Comparison of ENCODE assay signal across 10 cellular contexts in the genomic region with DNA sequence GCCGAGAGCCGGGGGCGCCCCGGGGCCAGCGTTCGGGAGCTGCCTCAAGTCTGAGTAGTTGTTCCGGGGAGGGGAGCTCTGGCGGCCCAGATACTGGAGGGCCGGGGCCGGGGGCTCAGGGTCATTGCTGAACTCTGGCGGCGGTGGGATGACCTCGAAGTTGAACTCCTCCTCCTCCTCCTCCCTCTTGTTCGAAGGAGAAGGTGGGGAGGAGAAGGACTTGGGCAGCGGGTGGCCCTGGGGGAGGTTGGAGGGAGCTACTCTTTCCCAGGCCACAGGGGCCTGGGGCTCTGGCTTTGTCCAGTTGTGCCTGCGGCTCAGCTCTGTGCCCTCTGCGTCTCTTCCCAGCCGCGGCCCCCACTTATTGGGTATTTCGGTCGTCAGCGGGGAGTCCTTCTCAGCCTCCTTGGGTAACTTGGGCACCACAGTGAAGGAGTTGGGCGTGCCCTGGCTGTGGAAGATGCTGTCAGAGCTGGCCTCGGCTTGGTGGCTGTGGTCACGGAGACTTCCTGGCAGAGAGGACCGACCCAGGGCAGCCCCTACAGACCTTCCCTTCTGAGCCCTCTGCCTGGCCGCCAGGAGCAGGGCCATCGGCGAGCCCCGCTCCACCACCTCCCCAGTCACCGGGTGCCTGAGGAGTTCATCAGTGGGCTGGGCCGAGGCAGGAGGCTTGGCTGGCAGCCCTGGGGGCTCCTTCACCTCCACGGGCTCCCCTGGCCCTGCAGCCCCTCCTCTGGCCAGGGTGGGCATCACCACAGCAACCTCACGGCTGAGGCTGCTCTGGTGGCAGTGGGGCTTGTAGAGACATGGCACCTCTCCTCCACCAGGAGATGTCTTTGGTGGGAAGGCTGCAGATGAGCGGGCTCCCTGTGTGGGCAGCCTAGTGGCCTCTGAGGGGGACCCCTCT. TPM values are rescaled to one million over a fixed set of nuclear protein-coding genes. Genes with fewer than 3 reads are reported as not detected.
DNase-seq lines count a peak whose midpoint lies in the region; ATAC-seq and TF ChIP-seq lines count a peak whose summit lies in the region.
"Had no signal": no experiment of that assay in that cellular context is flagged by ENCODE, and none has a peak within 500 bp of the region (broad histone marks: within the 10 kb centered on the region; RNA-seq: fewer than 3 reads in every experiment).

No MANE protein-coding gene starts in this region.

- CTCF ChIA-PET in activated CD8-positive, alpha-beta memory T cell treated with anti-CD3 and anti-CD28 coated beads, Interleukin-2, amount 10 ng/mL, durations not matched to agents 7 days and 5 days (lab: Charles Lee) = interaction anchor here (0.6 to 3.5 kb wide), 65 partner anchors 9 to 749 kb away, joined by 3 to 65 read pairs (median 5); partner anchors contain the start of genes BYSL, MED20, MRPS10 and TAF8
- CTCF ChIA-PET in T-cell (lab: Charles Lee) = interaction anchor here (0.7 to 1.6 kb wide), 2 partner anchors 442 to 443 kb away, joined by 3 to 6 read pairs; no protein-coding TSS in a partner anchor

- H3K4me1 Mint-ChIP-seq in activated CD8-positive, alpha-beta memory T cell treated with anti-CD3 and anti-CD28 coated beads, Interleukin-2, amount 10 ng/mL, durations not matched to agents 7 days and 5 days = peaks cover 35% of the 10 kb centered on the region
- peaks cover 0 to 10% (median 8%) of the 10 kb centered on the region in 3 donors for H3K4me1 Mint-ChIP-seq in T-cell

- DNase-seq in activated CD8-positive, alpha-beta memory T cell treated with anti-CD3 and anti-CD28 coated beads, Interleukin-2, amount 10 ng/mL, durations not matched to agents 7 days and 5 days = no peak
- no peak for DNase-seq in activated CD8-positive, alpha-beta memory T cell treated with anti-CD3 and anti-CD28 coated beads, Interleukin-2, amount 50 U/mL, for 4 hours
- DNase-seq in T-cell = peak in 1 of 34 experiments; percentile 2
- no peak for DNase-seq in right cardiac atrium
- no peak for DNase-seq in suprapubic skin (ENCODE audit: low spot score in 2 of 2)
- DNase-seq in HCEC 1CT = no peak
- no peak for DNase-seq in activated CD4-positive, alpha-beta T cell treated with anti-CD3 and anti-CD28 coated beads, Interleukin-2, amount 50 U/mL, for 4 hours
- no peak for DNase-seq in NCI-H2227 treated with DMSO at 0.1 percent for 48 hours (lab: John Stamatoyannopoulos, UW)
- DNase-seq: NCI-H146 had no signal

- H3K9me3 ChIP-seq in right cardiac atrium (ENCODE audit: control insufficient read depth, low read length) (no peaks in the 10 kb centered on the region), suprapubic skin (no peaks in the 10 kb centered on the region)
- H3K9me3 ChIP-seq: A549 had no signal

- no peak for TF ChIP-seq CTCF in suprapubic skin (IDR thresholded peaks at IDR 0.05)

- H3K27ac ChIP-seq in right cardiac atrium (ENCODE audit: low read length) (no peak overlapping the region), suprapubic skin (peak overlapping the region; percentile 63)

- TF ChIP-seq POLR2A in suprapubic skin (IDR thresholded peaks at IDR 0.05) = no peak

- H3K4me3 Mint-ChIP-seq in activated CD8-positive, alpha-beta memory T cell treated with anti-CD3 and anti-CD28 coated beads, Interleukin-2, amount 10 ng/mL, durations not matched to agents 7 days and 5 days = peak overlapping the region; percentile 51
- H3K4me3 Mint-ChIP-seq in T-cell = peak overlapping the region; percentile 50 to 68 (median 50)

- H3K27ac Mint-ChIP-seq in activated CD8-positive, alpha-beta memory T cell treated with anti-CD3 and anti-CD28 coated beads, Interleukin-2, amount 10 ng/mL, durations not matched to agents 7 days and 5 days = peak overlapping the region; percentile 62
- H3K27ac Mint-ChIP-seq in T-cell = no peak overlapping the region

- TF ChIP-seq EP300 in suprapubic skin (IDR thresholded peaks at IDR 0.05) = no peak

- H3K27me3 Mint-ChIP-seq in activated CD8-positive, alpha-beta memory T cell treated with anti-CD3 and anti-CD28 coated beads, Interleukin-2, amount 10 ng/mL, durations not matched to agents 7 days and 5 days = peaks cover 3% of the 10 kb centered on the region
- H3K27me3 Mint-ChIP-seq in T-cell = no peaks in the 10 kb centered on the region

- ATAC-seq in activated CD8-positive, alpha-beta memory T cell treated with anti-CD3 and anti-CD28 coated beads, Interleukin-2, amount 10 ng/mL, durations not matched to agents 7 days and 5 days = no peak
- ATAC-seq in T-cell (replicated peaks in 1 of 4) = peak in 2 of 4 experiments; percentile 47 to 48
- peak in 1 of 2 donors; percentile 2 for ATAC-seq in right cardiac atrium

- H3K27me3 ChIP-seq in right cardiac atrium (ENCODE audit: control insufficient read depth, insufficient read depth) = no peaks in the 10 kb centered on the region
- no peaks in the 10 kb centered on the region for H3K27me3 ChIP-seq in suprapubic skin

- POLR2A ChIA-PET in T-cell (lab: Charles Lee) = no interaction called here

- peaks cover 3% of the 10 kb centered on the region for H3K4me1 ChIP-seq in right cardiac atrium (ENCODE audit: control insufficient read depth, insufficient read depth, low read length)
- H3K4me1 ChIP-seq in suprapubic skin = peaks cover 57% of the 10 kb centered on the region

- intact Hi-C loops in right cardiac atrium (cut with DNase I) = no loop called here

- peak overlapping the region; percentile 42 for H3K4me3 ChIP-seq in right cardiac atrium (ENCODE audit: low read length)
- peak overlapping the region; percentile 45 for H3K4me3 ChIP-seq in suprapubic skin
- H3K4me3 ChIP-seq: A549 had no signal

- H3K36me3 Mint-ChIP-seq in activated CD8-positive, alpha-beta memory T cell treated with anti-CD3 and anti-CD28 coated beads, Interleukin-2, amount 10 ng/mL, durations not matched to agents 7 days and 5 days = no peaks in the 10 kb centered on the region
- no peaks in the 10 kb centered on the region for H3K36me3 Mint-ChIP-seq in T-cell

- 61% methylated on average over 35 of the region's 35 CpGs for WGBS in right cardiac atrium
- WGBS in suprapubic skin = 76% methylated on average over 15 of the region's 35 CpGs

- H3K9me3 Mint-ChIP-seq in activated CD8-positive, alpha-beta memory T cell treated with anti-CD3 and anti-CD28 coated beads, Interleukin-2, amount 10 ng/mL, durations not matched to agents 7 days and 5 days (ENCODE audit: low read depth) = no peaks in the 10 kb centered on the region
- H3K9me3 Mint-ChIP-seq in T-cell = no peaks in the 10 kb centered on the region

- H3K36me3 ChIP-seq in suprapubic skin = peaks cover 32% of the 10 kb centered on the region

RNA-seq across cellular contexts. Expression of gene C6orf132, which starts 37.4 kb away (rescaled TPM):
- total RNA-seq in activated CD8-positive, alpha-beta memory T cell treated with anti-CD3 and anti-CD28 coated beads, Interleukin-2, amount 10 ng/mL, durations not matched to agents 7 days and 5 days = under 1 TPM; 0.16 to 0.18 TPM
- total RNA-seq in T-cell = under 1 TPM in 4 of 5 donors, not detected in 1; 0.05 to 0.18 (median 0.08) TPM
- total RNA-seq in right cardiac atrium = 1 to 10 TPM in 3 of 4 donors, under 1 TPM in 1; 0.64 to 2.4 (median 1.6) TPM
- polyA plus RNA-seq in right cardiac atrium = 1.8 TPM
- total RNA-seq in suprapubic skin = 100 to 1,000 TPM; 112 to 150 (median 122) TPM

RNA-seq across cellular contexts. Expression of gene TAF8, which starts 54.7 kb away (rescaled TPM):
- total RNA-seq in activated CD8-positive, alpha-beta memory T cell treated with anti-CD3 and anti-CD28 coated beads, Interleukin-2, amount 10 ng/mL, durations not matched to agents 7 days and 5 days = 10 to 100 TPM; 50.9 to 53.2 TPM
- total RNA-seq in T-cell (10 to 100 TPM; 46.0 to 55.5 (median 47.6) TPM), right cardiac atrium (10 to 100 TPM; 21.6 to 29.6 (median 26.9) TPM), suprapubic skin (10 to 100 TPM; 19.2 to 28.5 (median 26.4) TPM)
- polyA plus RNA-seq in right cardiac atrium = 21.8 TPM

Comparison
In these comparisons a context has a peak if more than half of its experiments do, and no peak if none do; other contexts are left out.
1. RNA of gene C6orf132, which starts 37.4 kb away (total RNA-seq): 112 to 150 TPM in suprapubic skin; 0.64 to 2.4 TPM in right cardiac atrium, 0.16 to 0.18 TPM in activated CD8-positive, alpha-beta memory T cell treated with anti-CD3 and anti-CD28 coated beads, Interleukin-2, amount 10 ng/mL, durations not matched to agents 7 days and 5 days and 0.05 to 0.18 TPM in T-cell; every median in the first group is over 10 times any median in the second.